Comparison of ENCODE assay signal across 28 cellular contexts in genomic region chr11:14235701-14236100, GRCh38.
"Had no signal": no experiment of that assay in that cellular context is flagged by ENCODE, and none has a peak within 500 bp of the region (broad histone marks: within the 10 kb centered on the region; RNA-seq: fewer than 3 reads in every experiment).

No MANE protein-coding gene starts in this region.

- H3K4me3 ChIP-seq: coronary artery, esophagus squamous epithelium, gastroesophageal sphincter, heart right ventricle had no signal

- H3K27me3 ChIP-seq: brain microvascular endothelial cell, gastroesophageal sphincter had no signal

- H3K27me3 Mint-ChIP-seq: activated naive CD8-positive, alpha-beta T cell; activated T-helper 17 cell treated with anti-CD3 and anti-CD28 coated beads, Interleukin-2, amount 50 U/mL, for 72 hours had no signal

- DNase-seq: activated CD4-positive, alpha-beta memory T cell treated with anti-CD3 and anti-CD28 coated beads, Interleukin-2, amount 10 ng/mL, durations not matched to agents 7 days and 5 days; activated CD4-positive, alpha-beta T cell treated with anti-CD3 and anti-CD28 coated beads for 1 hour; activated CD4-positive, alpha-beta T cell treated with anti-CD3 and anti-CD28 coated beads for 4 hours; activated CD4-positive, alpha-beta T cell treated with anti-CD3 and anti-CD28 coated beads, Interleukin-2, amount 10 ng/mL, durations not matched to agents 7 days and 5 days; activated CD4-positive, alpha-beta T cell treated with anti-CD3 and anti-CD28 coated beads, Interleukin-2, amount 50 U/mL, for 4 hours; activated effector memory CD4-positive, alpha-beta T cell treated with Interleukin-2 at 50 U/mL for 16 hours; activated gamma-delta T cell treated with Interleukin-2 at 50 U/mL for 16 hours; activated naive CD4-positive, alpha-beta T cell treated with anti-CD3 and anti-CD28 coated beads, Interleukin-2, amount 50 U/mL, for 16 hours; activated naive CD4-positive, alpha-beta T cell treated with Interleukin-2 at 50 U/mL for 16 hours; activated T-cell treated with anti-CD3 and anti-CD28 coated beads, Interleukin-2, amount 50 U/mL, for 4 hours; amniotic stem cell; anterior cingulate cortex; brain microvascular endothelial cell; dermis blood vessel endothelial cell; effector CD4-positive, alpha-beta T cell; effector memory CD8-positive, alpha-beta T cell; esophagus squamous epithelium; foreskin melanocyte; heart right ventricle; T-cell; T1000 had no signal

- H3K9me3 Mint-ChIP-seq: activated CD4-positive, alpha-beta memory T cell treated with anti-CD3 and anti-CD28 coated beads, Interleukin-2, amount 10 ng/mL, durations not matched to agents 7 days and 5 days; activated CD4-positive, alpha-beta T cell treated with anti-CD3 and anti-CD28 coated beads, Interleukin-2, amount 10 ng/mL, durations not matched to agents 7 days and 5 days; activated T-cell treated with anti-CD3 and anti-CD28 coated beads, Interleukin-2, amount 50 U/mL, for 4 hours; activated T-helper 17 cell treated with anti-CD3 and anti-CD28 coated beads, Interleukin-2, amount 50 U/mL, for 72 hours; central memory CD8-positive, alpha-beta T cell; effector memory CD8-positive, alpha-beta T cell; T-cell; T-helper 1 cell treated with Interleukin-12 subunit alpha and Interleukin-12 subunit beta and Interleukin-4 antibody, amounts not matched to agents 30 μg/mL and 1 μg/mL, for 36 hours had no signal

- H3K27ac Mint-ChIP-seq: activated CD4-positive, alpha-beta memory T cell treated with anti-CD3 and anti-CD28 coated beads, Interleukin-2, amount 10 ng/mL, durations not matched to agents 7 days and 5 days; activated CD4-positive, alpha-beta T cell treated with anti-CD3 and anti-CD28 coated beads, Interleukin-2, amount 10 ng/mL, durations not matched to agents 7 days and 5 days; activated naive CD8-positive, alpha-beta T cell; activated T-helper 17 cell treated with anti-CD3 and anti-CD28 coated beads, Interleukin-2, amount 50 U/mL, for 72 hours; T-cell; T-helper 1 cell treated with Interleukin-12 subunit alpha and Interleukin-12 subunit beta and Interleukin-4 antibody, amounts not matched to agents 30 μg/mL and 1 μg/mL, for 36 hours had no signal

- H3K4me1 Mint-ChIP-seq: central memory CD8-positive, alpha-beta T cell had no signal

- H3K36me3 Mint-ChIP-seq: activated naive CD8-positive, alpha-beta T cell; T-cell had no signal

- H3K4me3 Mint-ChIP-seq: activated CD4-positive, alpha-beta memory T cell treated with anti-CD3 and anti-CD28 coated beads, Interleukin-2, amount 10 ng/mL, durations not matched to agents 7 days and 5 days; activated CD4-positive, alpha-beta T cell treated with anti-CD3 and anti-CD28 coated beads, Interleukin-2, amount 10 ng/mL, durations not matched to agents 7 days and 5 days; activated naive CD8-positive, alpha-beta T cell; activated T-cell treated with anti-CD3 and anti-CD28 coated beads, Interleukin-2, amount 50 U/mL, for 4 hours; activated T-helper 17 cell treated with anti-CD3 and anti-CD28 coated beads, Interleukin-2, amount 50 U/mL, for 72 hours; central memory CD8-positive, alpha-beta T cell; effector memory CD8-positive, alpha-beta T cell; T-cell; T-helper 1 cell treated with Interleukin-12 subunit alpha and Interleukin-12 subunit beta and Interleukin-4 antibody, amounts not matched to agents 30 μg/mL and 1 μg/mL, for 36 hours had no signal

- ATAC-seq: activated T-cell treated with anti-CD3 and anti-CD28 coated beads, Interleukin-2, amount 50 U/mL, for 4 hours; activated T-helper 17 cell treated with anti-CD3 and anti-CD28 coated beads, Interleukin-2, amount 50 U/mL, for 72 hours; effector memory CD8-positive, alpha-beta T cell; gastroesophageal sphincter; T-cell had no signal

- H3K27ac ChIP-seq: brain microvascular endothelial cell, coronary artery, epithelial cell of prostate, esophagus squamous epithelium, gastroesophageal sphincter, heart right ventricle had no signal

- H3K4me1 ChIP-seq: esophagus squamous epithelium, gastroesophageal sphincter had no signal
